Comparison of ENCODE assay signal across 8 cellular contexts in the genomic region with DNA sequence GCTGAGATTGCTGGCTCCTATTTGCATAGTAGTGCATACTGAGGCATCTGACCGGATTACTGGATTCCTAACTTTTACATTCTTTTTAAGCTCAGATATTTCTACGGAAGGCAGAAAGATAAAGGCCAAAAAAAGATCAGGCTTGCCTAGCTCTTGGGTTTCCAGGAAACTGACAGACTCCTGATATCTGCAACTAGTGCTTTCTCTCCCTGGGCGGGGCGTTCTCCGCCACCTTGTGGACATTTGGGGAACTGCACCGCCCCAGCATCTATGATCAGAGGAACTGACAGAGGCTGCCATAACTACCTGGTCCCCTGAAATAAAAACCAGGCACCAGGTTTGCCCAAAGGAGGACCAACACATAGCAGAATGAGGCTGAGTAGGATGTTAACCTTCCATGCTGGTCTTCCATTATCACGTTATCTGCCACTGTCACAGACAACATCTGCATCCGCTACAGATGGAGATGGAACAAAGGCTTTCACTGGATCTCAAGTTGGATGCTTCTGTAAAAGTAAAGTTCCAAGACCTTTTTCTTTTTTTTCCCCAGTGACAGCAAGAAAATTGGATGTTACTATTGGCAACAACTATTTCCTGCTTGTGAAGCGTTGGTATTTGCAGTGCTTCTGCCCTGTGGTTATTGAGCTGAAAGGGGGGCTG. TPM values are rescaled to one million over a fixed set of nuclear protein-coding genes. Genes with fewer than 3 reads are reported as not detected.
A peak's percentile ranks its signal among the peaks of the same experiment; 100 is the strongest.
DNase-seq lines count a peak whose midpoint lies in the region; ATAC-seq and TF ChIP-seq lines count a peak whose summit lies in the region.

No MANE protein-coding gene starts in this region.

- H3K9me3 ChIP-seq in DND-41 (ENCODE audit: insufficient read depth, low read length, severe bottlenecking) (no peaks in the 10 kb centered on the region), SJSA1 (replicated peaks) (no peaks in the 10 kb centered on the region)

- no peak overlapping the region for H3K4me2 ChIP-seq in DND-41 (ENCODE audit: insufficient read depth, low read length)

- no peaks in the 10 kb centered on the region for H3K79me2 ChIP-seq in DND-41 (ENCODE audit: insufficient read depth, low read length)

- DNase-seq in DND-41 (peak; percentile 76), HL-60 (ENCODE audit: low read depth in 1 of 2, low spot score in 1 of 2) (peak in 1 of 2 experiments; percentile 66), SJSA1 (ENCODE audit: low read depth in 1 of 2, low spot score in 2 of 2) (peak; percentile 78 to 80), activated gamma-delta T cell treated with Interleukin-2 at 50 U/mL for 16 hours (peak; percentile 85), globus pallidus (ENCODE audit: low spot score) (peak; percentile 48), posterior vena cava (ENCODE audit: low spot score) (peak; percentile 94), ureter (ENCODE audit: low spot score) (peak; percentile 87)

- no peak overlapping the region for H3K4me3 ChIP-seq in DND-41 (ENCODE audit: low read depth in 1 of 2, low read length in 2 of 2)
- H3K4me3 ChIP-seq in HL-60 (replicated peaks; ENCODE audit: insufficient read depth, low read length): no peak overlapping the region
- no peak overlapping the region for H3K4me3 ChIP-seq in SJSA1

- H3K9ac ChIP-seq in DND-41 (ENCODE audit: low read depth, low read length): no peak overlapping the region

- no peaks in the 10 kb centered on the region for H4K20me1 ChIP-seq in DND-41 (ENCODE audit: insufficient read depth, low read length)

- TF ChIP-seq CTCF in DND-41 (IDR thresholded peaks at IDR 0.05; ENCODE audit: borderline replicate concordance, extremely low read depth, low read length, poor library complexity, severe bottlenecking): peak; percentile 99
- TF ChIP-seq CTCF in HL-60 (IDR thresholded peaks at IDR 0.05; ENCODE audit: insufficient read depth, low read length): peak; percentile 99

- H2AFZ ChIP-seq in DND-41 (ENCODE audit: low read depth, low read length): no peak overlapping the region

- H3K4me1 ChIP-seq in DND-41 (ENCODE audit: insufficient read depth, low read length): no peaks in the 10 kb centered on the region
- H3K4me1 ChIP-seq in SJSA1 (replicated peaks): peaks cover 7% of the 10 kb centered on the region

- H3K27me3 ChIP-seq in DND-41 (ENCODE audit: insufficient read depth, low read length, poor library complexity) (no peaks in the 10 kb centered on the region), HL-60 (ENCODE audit: insufficient read depth, poor library complexity, severe bottlenecking) (no peaks in the 10 kb centered on the region), SJSA1 (replicated peaks) (no peaks in the 10 kb centered on the region)

- ATAC-seq in DND-41 (ENCODE audit: insufficient read depth, low read depth): peak; percentile 95
- ATAC-seq in GM21381 (IDR thresholded peaks at IDR 0.05; ENCODE audit: unreplicated experiment): peak; percentile 84

- intact Hi-C loops in posterior vena cava (cut with DNase I): loop anchor here (5.0 kb wide), 2 partner anchors 121 to 126 kb away; no protein-coding TSS in a partner anchor

- H3K36me3 ChIP-seq in DND-41 (ENCODE audit: insufficient read depth, low read length): no peaks in the 10 kb centered on the region
- H3K36me3 ChIP-seq in SJSA1: peaks cover 17% of the 10 kb centered on the region

- H3K27ac ChIP-seq in DND-41 (ENCODE audit: low read length) (no peak overlapping the region), HL-60 (replicated peaks) (no peak overlapping the region), SJSA1 (no peak overlapping the region)

RNA-seq across cellular contexts. Expression of a gene that starts 33.3 kb away (rescaled TPM):
- 37.3 and 51.2 TPM in 2 replicates for total RNA-seq in SJSA1 (2014; rRNA removed; shearing (Covaris generic))
- total RNA-seq in posterior vena cava (10 to 100 TPM; 43.8 to 53.2 TPM), ureter (22.8 TPM)
